13 cellular contexts compared by ENCODE assay signal in the genomic region with DNA sequence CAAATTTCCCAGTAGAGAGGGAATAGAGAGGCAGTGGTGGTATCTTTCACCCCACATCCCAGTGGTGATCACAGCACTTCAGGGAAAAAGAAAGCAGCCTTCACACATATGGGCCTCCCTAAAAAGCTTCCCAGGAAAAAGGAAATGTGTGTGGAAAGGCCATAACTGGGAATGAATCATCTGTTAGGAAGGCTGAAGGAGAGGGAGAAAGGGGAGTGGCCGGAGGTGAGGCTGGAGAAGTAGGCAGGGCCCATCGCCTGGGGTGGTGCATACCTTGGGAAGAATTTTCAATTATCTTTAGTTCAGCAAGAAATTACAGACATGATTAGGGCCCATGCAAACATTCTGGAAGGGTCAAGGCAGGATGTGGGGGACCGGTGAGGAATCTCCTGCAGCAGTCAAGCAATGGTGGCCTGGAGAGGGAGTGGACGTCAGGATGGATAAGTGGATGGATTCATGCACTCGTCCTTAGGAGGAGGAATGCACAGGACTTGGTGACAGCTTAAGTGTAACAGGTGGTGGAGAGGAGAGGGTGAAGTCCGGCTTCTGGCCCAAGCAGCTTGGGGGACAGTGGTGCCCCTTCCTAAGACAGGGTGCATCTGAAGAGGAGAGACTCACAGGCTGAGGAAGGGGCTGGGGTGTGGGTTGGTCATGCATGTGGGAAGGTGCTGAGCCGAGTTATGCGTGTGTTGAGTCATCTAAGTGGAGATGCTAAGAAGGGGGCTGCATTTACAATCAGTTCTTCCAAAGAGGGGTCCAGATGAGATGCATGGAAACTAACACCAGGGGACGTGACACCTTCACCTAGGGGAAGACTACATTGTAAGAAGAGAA. TPM values are rescaled to one million over a fixed set of nuclear protein-coding genes. Genes with fewer than 3 reads are reported as not detected.
DNase-seq lines count a peak whose midpoint lies in the region; ATAC-seq, FAIRE-seq and TF ChIP-seq lines count a peak whose summit lies in the region.
"Had no signal": no experiment of that assay in that cellular context is flagged by ENCODE, and none has a peak within 500 bp of the region (broad histone marks: within the 10 kb centered on the region; RNA-seq: fewer than 3 reads in every experiment).

No MANE protein-coding gene starts in this region.

- H4K20me1 ChIP-seq in keratinocyte (ENCODE audit: control insufficient read depth, extremely low read depth, insufficient read depth, low read length), result no peaks in the 10 kb centered on the region
- H4K20me1 ChIP-seq: BLaER1 had no signal

- dilution Hi-C loops in keratinocyte (cut with MboI; ENCODE audit: extremely low pct_ligation_motif_present, low sequenced_read_pairs), result no loop called here

- H3K4me2 ChIP-seq in A549, result peak overlapping the region; percentile 89
- peak overlapping the region; percentile 69 for H3K4me2 ChIP-seq in keratinocyte (ENCODE audit: control insufficient read depth, extremely low read depth, insufficient read depth, low read depth, low read length)
- H3K4me2 ChIP-seq: BLaER1, KMS-11 had no signal

- DNase-seq in A549 (ENCODE audit: low read depth in 1 of 2, low spot score in 1 of 2) (peak; percentile 58 to 60), H54 (ENCODE audit: insufficient read length, low spot score) (peak; percentile 66), keratinocyte (ENCODE audit: low read depth, low spot score) (peak; percentile 15)
- DNase-seq in activated T-helper 1 cell treated with anti-CD3 and anti-CD28 coated beads, Interleukin-12 subunit alpha, Interleukin-12 subunit beta, Interleukin-2, Interleukin-4 antibody, amounts not matched to agents 30 ng/mL and 10 ng/mL and 1 ng/mL, durations not matched to agents 14 hours and 24 hours and 36 hours (ENCODE audit: low spot score), result no peak
- no peak for DNase-seq in activated CD4-positive, CD25-positive, alpha-beta regulatory T cell treated with anti-CD3 and anti-CD28 coated beads, Interleukin-2, amount 50 U/mL, for 72 hours
- DNase-seq in activated CD4-positive, alpha-beta T cell treated with anti-CD3 and anti-CD28 coated beads, Interleukin-2, amount 50 U/mL, for 1 hour, result no peak
- DNase-seq: amygdala, ovary had no signal

- no peaks in the 10 kb centered on the region for H3K27me3 ChIP-seq in keratinocyte (ENCODE audit: control insufficient read depth, extremely low read depth, insufficient read depth, low read length)
- H3K27me3 ChIP-seq: BLaER1, ovary had no signal

- H3K4me1 ChIP-seq in A549, result peaks cover 51% of the 10 kb centered on the region
- H3K4me1 ChIP-seq in keratinocyte (ENCODE audit: control insufficient read depth, extremely low read depth, insufficient read depth, low read length), result peaks cover 45% of the 10 kb centered on the region

- POLR2A ChIA-PET in A549 (lab: Yijun Ruan, JAX), result no interaction called here

- no peaks in the 10 kb centered on the region for H3K79me2 ChIP-seq in keratinocyte (ENCODE audit: control insufficient read depth, insufficient read depth, low read length)

- no peak; a peak in 1 of 5 replicates for TF ChIP-seq EP300 in A549 (IDR thresholded peaks at IDR 0.05)

- TF ChIP-seq CTCF in A549 (IDR thresholded peaks at IDR 0.05) (no peak), keratinocyte (optimal IDR thresholded peaks at IDR 0.05 in 1 of 3, IDR thresholded peaks at IDR 0.05 in 1 of 3, conservative IDR thresholded peaks at IDR 0.05 in 1 of 3; ENCODE audit: extremely low read depth in 1 of 3, insufficient read depth in 2 of 3, low read length in 3 of 3) (no peak)

- H2AFZ ChIP-seq in keratinocyte (ENCODE audit: control insufficient read depth, low read length), result no peak overlapping the region

- peaks cover 88% of the 10 kb centered on the region for H3K4me1 Mint-ChIP-seq in activated T-helper 1 cell treated with anti-CD3 and anti-CD28 coated beads, Interleukin-12 subunit alpha, Interleukin-12 subunit beta, Interleukin-2, Interleukin-4 antibody, amounts not matched to agents 30 ng/mL and 10 ng/mL and 1 ng/mL, durations not matched to agents 14 hours and 24 hours and 36 hours (ENCODE audit: low read depth)

- H3K9me3 ChIP-seq in A549, result no peaks in the 10 kb centered on the region
- no peaks in the 10 kb centered on the region for H3K9me3 ChIP-seq in keratinocyte (ENCODE audit: control insufficient read depth, low read depth, low read length)
- H3K9me3 ChIP-seq: BLaER1, ovary had no signal

- ATAC-seq in A549 (peak; percentile 85 to 87), GM21447 (IDR thresholded peaks at IDR 0.05; ENCODE audit: unreplicated experiment) (no peak), GM21619 (IDR thresholded peaks at IDR 0.05; ENCODE audit: unreplicated experiment) (no peak)

- peak overlapping the region; percentile 50 for H3K27ac Mint-ChIP-seq in activated T-helper 1 cell treated with anti-CD3 and anti-CD28 coated beads, Interleukin-12 subunit alpha, Interleukin-12 subunit beta, Interleukin-2, Interleukin-4 antibody, amounts not matched to agents 30 ng/mL and 10 ng/mL and 1 ng/mL, durations not matched to agents 14 hours and 24 hours and 36 hours

- no peak for TF ChIP-seq RAD21 in A549 (conservative IDR thresholded peaks at IDR 0.05 in 1 of 2, IDR thresholded peaks at IDR 0.05 in 1 of 2)

- no peaks in the 10 kb centered on the region for H3K36me3 ChIP-seq in keratinocyte (ENCODE audit: control insufficient read depth in 2 of 2, extremely low read depth in 1 of 2, insufficient read depth in 2 of 2, low read length in 2 of 2)
- H3K36me3 ChIP-seq: BLaER1, ovary had no signal

- TF ChIP-seq POLR2A in A549 (IDR thresholded peaks at IDR 0.05; ENCODE audit: low read length) (no peak), H54 (IDR thresholded peaks at IDR 0.05; ENCODE audit: low read depth, low read length) (peak; percentile 3; the same call in 1 of the 2 replicates)

- peak overlapping the region; percentile 30 for H3K4me3 Mint-ChIP-seq in activated T-helper 1 cell treated with anti-CD3 and anti-CD28 coated beads, Interleukin-12 subunit alpha, Interleukin-12 subunit beta, Interleukin-2, Interleukin-4 antibody, amounts not matched to agents 30 ng/mL and 10 ng/mL and 1 ng/mL, durations not matched to agents 14 hours and 24 hours and 36 hours

- H3K4me3 ChIP-seq in A549 (peak overlapping the region; percentile 34; the same call in 2 of the 3 replicates), keratinocyte (ENCODE audit: control insufficient read depth in 2 of 3, extremely low read depth in 1 of 3, insufficient read depth in 2 of 3, low read depth in 1 of 3, low read length in 3 of 3) (peak overlapping the region in 1 of 3 experiments; percentile 9)
- H3K4me3 ChIP-seq: BLaER1, ovary had no signal

- H3K36me3 Mint-ChIP-seq in activated T-helper 1 cell treated with anti-CD3 and anti-CD28 coated beads, Interleukin-12 subunit alpha, Interleukin-12 subunit beta, Interleukin-2, Interleukin-4 antibody, amounts not matched to agents 30 ng/mL and 10 ng/mL and 1 ng/mL, durations not matched to agents 14 hours and 24 hours and 36 hours (ENCODE audit: low read depth), result peaks cover 5% of the 10 kb centered on the region

- H3K9me3 Mint-ChIP-seq in activated T-helper 1 cell treated with anti-CD3 and anti-CD28 coated beads, Interleukin-12 subunit alpha, Interleukin-12 subunit beta, Interleukin-2, Interleukin-4 antibody, amounts not matched to agents 30 ng/mL and 10 ng/mL and 1 ng/mL, durations not matched to agents 14 hours and 24 hours and 36 hours, result no peaks in the 10 kb centered on the region

- WGBS in A549 (ENCODE audit: missing lambda C conversion rate), result 17% methylated on average over 9 of the region's 9 CpGs

- FAIRE-seq in A549 (lab: Jason Lieb, UNC) (no peak), H54 (lab: Jason Lieb, UNC) (no peak), keratinocyte (lab: Jason Lieb, UNC) (peak; percentile 88)

- H3K27ac ChIP-seq in A549 (peak overlapping the region; percentile 83), keratinocyte (ENCODE audit: control insufficient read depth, insufficient read depth, low read length) (peak overlapping the region; percentile 49)
- H3K27ac ChIP-seq: BLaER1, KMS-11, ovary, VCaP had no signal

- H3K27me3 Mint-ChIP-seq in activated T-helper 1 cell treated with anti-CD3 and anti-CD28 coated beads, Interleukin-12 subunit alpha, Interleukin-12 subunit beta, Interleukin-2, Interleukin-4 antibody, amounts not matched to agents 30 ng/mL and 10 ng/mL and 1 ng/mL, durations not matched to agents 14 hours and 24 hours and 36 hours (ENCODE audit: insufficient read depth), result no peaks in the 10 kb centered on the region

- H3K9me1 ChIP-seq in keratinocyte (ENCODE audit: control insufficient read depth, extremely low read depth, insufficient read depth, low read length), result peaks cover 3% of the 10 kb centered on the region

- CTCF ChIA-PET in A549 (lab: Yijun Ruan, JAX), result interaction anchor here (0.9 to 1.0 kb wide), 2 partner anchors 19 to 243 kb away, joined by 3 read pairs; no protein-coding TSS in a partner anchor

- intact Hi-C loops in activated T-helper 1 cell treated with anti-CD3 and anti-CD28 coated beads, Interleukin-12 subunit alpha, Interleukin-12 subunit beta, Interleukin-2, Interleukin-4 antibody, amounts not matched to agents 30 ng/mL and 10 ng/mL and 1 ng/mL, durations not matched to agents 14 hours and 24 hours and 36 hours (cut with micrococcal nuclease), result no loop called here

- no peak overlapping the region for H3K9ac ChIP-seq in keratinocyte (ENCODE audit: control insufficient read depth, extremely low read depth, insufficient read depth, low read length)
- H3K9ac ChIP-seq: BLaER1, KMS-11 had no signal

TF ChIP-seq in A549, 52 proteins besides CTCF, POLR2A, EP300 and RAD21 (continues in another document):
- TF ChIP-seq RARB (CRISPR knock-in tag; IDR thresholded peaks at IDR 0.05) (no peak), JUNB (IDR thresholded peaks at IDR 0.05) (peak; percentile 20; the same call in 1 of the 2 replicates), MAZ (IDR thresholded peaks at IDR 0.05; ENCODE audit: borderline replicate concordance, low read depth, low read length) (no peak)

RNA-seq across cellular contexts. Expression of gene HIVEP3, which starts 17.9 kb away (rescaled TPM):
- polyA plus RNA-seq in A549 (2011; rRNA removed) (2.0 and 2.6 TPM in 2 replicates), A549 (2017; fragmentation: RNase III; extraction: RNeasy Plus Mini Kit Qiagen cat#74134 plus additional on column Dnase treatment) (1.5 to 2.1 TPM (median 1.5 TPM) in 3 replicates), keratinocyte (0.64 to 3.5 TPM (median 1.1 TPM) in 3 replicates)
- polyA plus RNA-seq in A549 (2012; cell fraction: cytosol; rRNA removed), result 1.6 TPM in 2 replicates
- 1.7 and 2.1 TPM in 2 replicates for polyA plus RNA-seq in A549 (2012; cell fraction: nucleus; rRNA removed)
- 1.3 and 1.9 TPM in 2 replicates for polyA minus RNA-seq in A549 (2011; rRNA and poly(A)+ RNA removed)
- 75.4 and 76.7 TPM in 2 replicates for total RNA-seq in activated T-helper 1 cell treated with anti-CD3 and anti-CD28 coated beads, Interleukin-12 subunit alpha, Interleukin-12 subunit beta, Interleukin-2, Interleukin-4 antibody, amounts not matched to agents 30 ng/mL and 10 ng/mL and 1 ng/mL, durations not matched to agents 14 hours and 24 hours and 36 hours
- 0.37 TPM for polyA plus RNA-seq in keratinocyte (2011; ENCODE audit: low read depth)
- polyA plus RNA-seq in keratinocyte (2011; cell fraction: cytosol; rRNA removed), result 1.8 TPM in 2 replicates
- 2.3 and 3.0 TPM in 2 replicates for polyA plus RNA-seq in keratinocyte (2011; cell fraction: nucleus; rRNA removed)
- polyA plus RNA-seq in keratinocyte (2012; ENCODE audit: low replicate concordance), result 0.68 and 2.4 TPM in 2 replicates
- 1.8 to 4.6 TPM (median 3.2 TPM) in 3 replicates for polyA minus RNA-seq in keratinocyte
- polyA minus RNA-seq in keratinocyte (2011; cell fraction: cytosol; rRNA and poly(A)+ RNA removed), result 0.77 TPM
- polyA minus RNA-seq in keratinocyte (2011; cell fraction: nucleus; rRNA and poly(A)+ RNA removed), result 1.1 and 2.4 TPM in 2 replicates

Comparison
In these comparisons a context has a peak if more than half of its experiments do, and no peak if none do; other contexts are left out.
1. ATAC-seq: peak in A549 (2 of 2); none in GM21447 (single experiment) and GM21619 (single experiment).
2. DNase-seq: peak in A549 (2 of 2), H54 (single experiment) and keratinocyte (single experiment); none in activated T-helper 1 cell treated with anti-CD3 and anti-CD28 coated beads, Interleukin-12 subunit alpha, Interleukin-12 subunit beta, Interleukin-2, Interleukin-4 antibody, amounts not matched to agents 30 ng/mL and 10 ng/mL and 1 ng/mL, durations not matched to agents 14 hours and 24 hours and 36 hours (single experiment), activated CD4-positive, CD25-positive, alpha-beta regulatory T cell treated with anti-CD3 and anti-CD28 coated beads, Interleukin-2, amount 50 U/mL, for 72 hours (single experiment) and activated CD4-positive, alpha-beta T cell treated with anti-CD3 and anti-CD28 coated beads, Interleukin-2, amount 50 U/mL, for 1 hour (single experiment).